ENCODE assay signal across 10 cellular contexts in the genomic region with DNA sequence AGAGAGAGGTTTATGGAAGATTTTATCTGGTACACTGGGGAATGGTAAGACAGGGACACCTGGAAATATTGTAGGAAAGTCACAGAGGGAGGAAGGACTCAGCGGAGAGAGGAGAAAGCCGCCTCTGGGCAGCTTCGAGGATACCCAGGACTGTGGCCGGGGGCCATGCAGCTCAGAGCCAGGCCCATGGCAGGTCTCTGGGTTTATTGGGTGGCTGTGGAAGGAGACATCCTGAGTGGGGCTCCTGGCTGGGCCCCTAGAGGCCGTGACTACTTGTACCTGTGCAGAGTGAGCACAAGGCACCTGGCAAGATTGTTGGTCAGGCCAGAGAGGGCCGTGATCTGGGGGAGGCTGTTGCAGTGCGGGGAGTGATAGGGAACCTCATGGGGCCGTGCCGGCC. TPM values are rescaled to one million over a fixed set of nuclear protein-coding genes. Genes with fewer than 3 reads are reported as not detected.
DNase-seq lines count a peak whose midpoint lies in the region; ATAC-seq, FAIRE-seq and TF ChIP-seq lines count a peak whose summit lies in the region.
"Had no signal": no experiment of that assay in that cellular context is flagged by ENCODE, and none has a peak within 500 bp of the region (broad histone marks: within the 10 kb centered on the region; RNA-seq: fewer than 3 reads in every experiment).

No MANE protein-coding gene starts in this region.

- H3K79me2 ChIP-seq in endothelial cell of umbilical vein (ENCODE audit: control insufficient read depth, insufficient read depth, low read length), result peaks cover 78% of the 10 kb centered on the region

- H3K36me3 Mint-ChIP-seq in T-helper 17 cell (ENCODE audit: low read depth), result peaks cover 2% of the 10 kb centered on the region

- no peaks in the 10 kb centered on the region for H4K20me1 ChIP-seq in endothelial cell of umbilical vein (replicated peaks; ENCODE audit: control insufficient read depth, extremely low read depth, insufficient read depth, low read length)

- H3K4me1 Mint-ChIP-seq in T-helper 17 cell, result peaks cover 53% of the 10 kb centered on the region

- H3K27me3 ChIP-seq in endothelial cell of umbilical vein (ENCODE audit: control insufficient read depth in 2 of 2, insufficient read depth in 2 of 2, low read length in 2 of 2) (no peaks in the 10 kb centered on the region), rectal smooth muscle tissue (ENCODE audit: control insufficient read depth, insufficient read depth, low read length) (no peaks in the 10 kb centered on the region)

- TF ChIP-seq CTCF in endothelial cell of umbilical vein (IDR thresholded peaks at IDR 0.05; ENCODE audit: extremely low read depth in 1 of 2, insufficient read depth in 1 of 2, low read depth in 1 of 2, low read length in 2 of 2), result no peak

- peaks cover 37% of the 10 kb centered on the region for H3K4me1 ChIP-seq in endothelial cell of umbilical vein (ENCODE audit: control insufficient read depth, extremely low read depth, insufficient read depth, low read length)
- H3K4me1 ChIP-seq in rectal smooth muscle tissue (ENCODE audit: control insufficient read depth, insufficient read depth, low read length), result peaks cover 29% of the 10 kb centered on the region

- H3K27ac ChIP-seq in endothelial cell of umbilical vein (ENCODE audit: insufficient read depth, low read depth, low read length), result peak overlapping the region; percentile 92
- H3K27ac ChIP-seq in rectal smooth muscle tissue (ENCODE audit: low read depth, low read length), result no peak overlapping the region
- H3K27ac ChIP-seq: KMS-11 had no signal

- ATAC-seq in T-helper 17 cell (no peak), GM21576 (IDR thresholded peaks at IDR 0.05; ENCODE audit: unreplicated experiment) (no peak), GM21528 (IDR thresholded peaks at IDR 0.05; ENCODE audit: low FRiP score, unreplicated experiment) (no peak), GM21619 (IDR thresholded peaks at IDR 0.05; ENCODE audit: unreplicated experiment) (no peak)

- H3K4me3 ChIP-seq in endothelial cell of umbilical vein (replicated peaks in 1 of 3; ENCODE audit: insufficient read depth in 1 of 3, low read depth in 1 of 3, low read length in 3 of 3), result no peak overlapping the region
- peak overlapping the region; percentile 5 for H3K4me3 ChIP-seq in rectal smooth muscle tissue (ENCODE audit: low read length)

- H3K27ac Mint-ChIP-seq in T-helper 17 cell, result peak overlapping the region; percentile 96

- H3K4me2 ChIP-seq in endothelial cell of umbilical vein (ENCODE audit: insufficient read depth, low read length), result no peak overlapping the region

- H2AFZ ChIP-seq in endothelial cell of umbilical vein (ENCODE audit: low read depth, low read length), result no peak overlapping the region

- POLR2A ChIA-PET in endothelial cell of umbilical vein (lab: Charles Lee), result no interaction called here

- FAIRE-seq in GM12891 (lab: Jason Lieb, UNC) (no peak), endothelial cell of umbilical vein (lab: Jason Lieb, UNC) (no peak)

- no peaks in the 10 kb centered on the region for H3K27me3 Mint-ChIP-seq in T-helper 17 cell

- no peak for DNase-seq in GM12891 (ENCODE audit: insufficient read length, low spot score)
- DNase-seq in T-helper 17 cell, result no peak
- no peak for DNase-seq in endothelial cell of umbilical vein (ENCODE audit: low read depth, low spot score)
- DNase-seq in erythroblast (lab: John Stamatoyannopoulos, UW), result no peak
- DNase-seq: effector CD8-positive, alpha-beta T cell had no signal

- H3K4me3 Mint-ChIP-seq in T-helper 17 cell, result peak overlapping the region; percentile 94

- H3K36me3 ChIP-seq in endothelial cell of umbilical vein (ENCODE audit: control insufficient read depth in 2 of 2, extremely low read depth in 1 of 2, insufficient read depth in 2 of 2, low read length in 2 of 2) (peaks cover 0 to 6% of the 10 kb centered on the region in 2 experiments), rectal smooth muscle tissue (ENCODE audit: control insufficient read depth, insufficient read depth, low read length) (peaks cover 2% of the 10 kb centered on the region)

- dilution Hi-C loops in endothelial cell of umbilical vein (cut with MboI; ENCODE audit: extremely low pct_ligation_motif_present, low sequenced_read_pairs), result no loop called here

- H3K9me3 ChIP-seq in T-helper 17 cell (ENCODE audit: control insufficient read depth, low read length, poor library complexity, severe bottlenecking) (no peaks in the 10 kb centered on the region), endothelial cell of umbilical vein (replicated peaks; ENCODE audit: control insufficient read depth, insufficient read depth, low read length) (no peaks in the 10 kb centered on the region)

- H3K9me1 ChIP-seq in endothelial cell of umbilical vein (replicated peaks; ENCODE audit: control insufficient read depth, extremely low read depth, insufficient read depth, low read length), result no peaks in the 10 kb centered on the region

- intact Hi-C loops in endothelial cell of umbilical vein (cut with micrococcal nuclease), result no loop called here

- H3K9ac ChIP-seq in endothelial cell of umbilical vein (replicated peaks; ENCODE audit: extremely low read depth, insufficient read depth, low read length) (no peak overlapping the region), rectal smooth muscle tissue (ENCODE audit: low read length) (no peak overlapping the region)
- H3K9ac ChIP-seq: KMS-11 had no signal

- no TSS peak for BruUV-seq in endothelial cell of umbilical vein (replicated peaks; lab: Mats Ljungman, UMichigan)

- CTCF ChIA-PET in endothelial cell of umbilical vein (lab: Charles Lee), result interaction anchor here (1.5 kb wide), 1 partner anchor 166 kb away, joined by 3 read pairs; no protein-coding TSS in a partner anchor

- TF ChIP-seq POLR2A in GM12891 (IDR thresholded peaks at IDR 0.05; ENCODE audit: low read depth, low read length), result no peak
- TF ChIP-seq POLR2A in endothelial cell of umbilical vein (IDR thresholded peaks at IDR 0.05; ENCODE audit: low read depth, low read length), result no peak
- TF ChIP-seq POLR2A in erythroblast (IDR thresholded peaks at IDR 0.05; ENCODE audit: low read length), result no peak

RNA-seq across cellular contexts. Expression of a gene that starts 3.4 kb away (rescaled TPM):
- 73.3 TPM for polyA plus RNA-seq in GM12891 (2012; ENCODE audit: low read depth, missing spikeins)
- total RNA-seq in T-helper 17 cell (100 to 1,000 TPM; 148 to 163 TPM), endothelial cell of umbilical vein (177 and 187 TPM in 2 replicates)
- 50.1 and 51.5 TPM in 2 replicates for polyA plus RNA-seq in endothelial cell of umbilical vein
- 56.8 and 65.7 TPM in 2 replicates for polyA plus RNA-seq in endothelial cell of umbilical vein (2011; cell fraction: cytosol; rRNA removed)
- polyA plus RNA-seq in endothelial cell of umbilical vein (2011; cell fraction: nucleus; rRNA removed), result 116 and 136 TPM in 2 replicates
- polyA plus RNA-seq in endothelial cell of umbilical vein (2012), result 91.7 and 104 TPM in 2 replicates
- polyA minus RNA-seq in endothelial cell of umbilical vein, result 49.1 and 54.8 TPM in 2 replicates
- polyA minus RNA-seq in endothelial cell of umbilical vein (2011; cell fraction: cytosol; rRNA and poly(A)+ RNA removed), result 45.0 TPM
- 41.7 and 45.9 TPM in 2 replicates for polyA minus RNA-seq in endothelial cell of umbilical vein (2011; cell fraction: nucleus; rRNA and poly(A)+ RNA removed)

RNA-seq across cellular contexts. Expression of a gene that starts 9.4 kb away (rescaled TPM):
- 28.0 TPM for polyA plus RNA-seq in GM12891 (2012; ENCODE audit: low read depth, missing spikeins)
- total RNA-seq in T-helper 17 cell, result 1 to 10 TPM; 9.0 to 9.9 TPM
- 20.0 and 22.1 TPM in 2 replicates for total RNA-seq in endothelial cell of umbilical vein
- 36.9 and 46.8 TPM in 2 replicates for polyA plus RNA-seq in endothelial cell of umbilical vein
- 18.4 and 26.8 TPM in 2 replicates for polyA plus RNA-seq in endothelial cell of umbilical vein (2011; cell fraction: cytosol; rRNA removed)
- 10.2 and 11.8 TPM in 2 replicates for polyA plus RNA-seq in endothelial cell of umbilical vein (2011; cell fraction: nucleus; rRNA removed)
- 22.2 and 26.2 TPM in 2 replicates for polyA plus RNA-seq in endothelial cell of umbilical vein (2012)
- 14.3 and 21.7 TPM in 2 replicates for polyA minus RNA-seq in endothelial cell of umbilical vein
- polyA minus RNA-seq in endothelial cell of umbilical vein (2011; cell fraction: cytosol; rRNA and poly(A)+ RNA removed), result 24.1 TPM
- 2.8 and 4.5 TPM in 2 replicates for polyA minus RNA-seq in endothelial cell of umbilical vein (2011; cell fraction: nucleus; rRNA and poly(A)+ RNA removed)

RNA-seq across cellular contexts. Expression of a gene that starts 27.1 kb away (rescaled TPM):
- 82.3 TPM for polyA plus RNA-seq in GM12891 (2012; ENCODE audit: low read depth, missing spikeins)
- total RNA-seq in T-helper 17 cell, result 10 to 100 TPM; 50.9 to 54.7 TPM
- 95.8 and 101 TPM in 2 replicates for total RNA-seq in endothelial cell of umbilical vein
- 224 and 352 TPM in 2 replicates for polyA plus RNA-seq in endothelial cell of umbilical vein
- 111 and 137 TPM in 2 replicates for polyA plus RNA-seq in endothelial cell of umbilical vein (2011; cell fraction: cytosol; rRNA removed)
- 63.3 and 66.9 TPM in 2 replicates for polyA plus RNA-seq in endothelial cell of umbilical vein (2011; cell fraction: nucleus; rRNA removed)
- 59.2 and 90.6 TPM in 2 replicates for polyA plus RNA-seq in endothelial cell of umbilical vein (2012)
- polyA minus RNA-seq in endothelial cell of umbilical vein, result 31.8 and 37.6 TPM in 2 replicates
- 142 TPM for polyA minus RNA-seq in endothelial cell of umbilical vein (2011; cell fraction: cytosol; rRNA and poly(A)+ RNA removed)
- 14.0 and 19.4 TPM in 2 replicates for polyA minus RNA-seq in endothelial cell of umbilical vein (2011; cell fraction: nucleus; rRNA and poly(A)+ RNA removed)

RNA-seq across cellular contexts. Expression of a gene that starts 27.4 kb away (rescaled TPM):
- polyA plus RNA-seq in GM12891 (2012; ENCODE audit: low read depth, missing spikeins), result 3,343 TPM
- total RNA-seq in T-helper 17 cell, result 1,000 to 10,000 TPM; 1,653 to 1,678 TPM
- total RNA-seq in endothelial cell of umbilical vein, result 1,260 and 1,287 TPM in 2 replicates
- polyA plus RNA-seq in endothelial cell of umbilical vein, result 2,646 and 3,270 TPM in 2 replicates
- polyA plus RNA-seq in endothelial cell of umbilical vein (2011; cell fraction: cytosol; rRNA removed), result 2,566 and 2,596 TPM in 2 replicates
- 642 and 652 TPM in 2 replicates for polyA plus RNA-seq in endothelial cell of umbilical vein (2011; cell fraction: nucleus; rRNA removed)
- polyA plus RNA-seq in endothelial cell of umbilical vein (2012), result 1,687 and 2,164 TPM in 2 replicates
- 334 and 411 TPM in 2 replicates for polyA minus RNA-seq in endothelial cell of umbilical vein
- 1,670 TPM for polyA minus RNA-seq in endothelial cell of umbilical vein (2011; cell fraction: cytosol; rRNA and poly(A)+ RNA removed)
- polyA minus RNA-seq in endothelial cell of umbilical vein (2011; cell fraction: nucleus; rRNA and poly(A)+ RNA removed), result 86.6 and 136 TPM in 2 replicates

RNA-seq across cellular contexts. Expression of a gene that starts 39.1 kb away (rescaled TPM):
- 0.14 TPM for polyA plus RNA-seq in GM12891 (2012; ENCODE audit: low read depth, missing spikeins)
- total RNA-seq in T-helper 17 cell (under 1 TPM; 0.07 to 0.44 TPM), endothelial cell of umbilical vein (0.04 and 0.23 TPM in 2 replicates)
- 0.01 and 0.05 TPM in 2 replicates for polyA plus RNA-seq in endothelial cell of umbilical vein
- polyA plus RNA-seq in endothelial cell of umbilical vein (2011; cell fraction: cytosol; rRNA removed), result 0.01 and 0.03 TPM in 2 replicates
- 0.10 and 0.12 TPM in 2 replicates for polyA plus RNA-seq in endothelial cell of umbilical vein (2011; cell fraction: nucleus; rRNA removed)
- polyA plus RNA-seq in endothelial cell of umbilical vein (2012), result 0.15 and 0.19 TPM in 2 replicates
- 0.04 TPM in 1 of 2 replicates, not detected in the other for polyA minus RNA-seq in endothelial cell of umbilical vein
- 0.41 TPM for polyA minus RNA-seq in endothelial cell of umbilical vein (2011; cell fraction: cytosol; rRNA and poly(A)+ RNA removed)
- polyA minus RNA-seq in endothelial cell of umbilical vein (2011; cell fraction: nucleus; rRNA and poly(A)+ RNA removed), result 0.19 and 0.24 TPM in 2 replicates
